ENCODE assay signal across 21 cellular contexts in the genomic region with DNA sequence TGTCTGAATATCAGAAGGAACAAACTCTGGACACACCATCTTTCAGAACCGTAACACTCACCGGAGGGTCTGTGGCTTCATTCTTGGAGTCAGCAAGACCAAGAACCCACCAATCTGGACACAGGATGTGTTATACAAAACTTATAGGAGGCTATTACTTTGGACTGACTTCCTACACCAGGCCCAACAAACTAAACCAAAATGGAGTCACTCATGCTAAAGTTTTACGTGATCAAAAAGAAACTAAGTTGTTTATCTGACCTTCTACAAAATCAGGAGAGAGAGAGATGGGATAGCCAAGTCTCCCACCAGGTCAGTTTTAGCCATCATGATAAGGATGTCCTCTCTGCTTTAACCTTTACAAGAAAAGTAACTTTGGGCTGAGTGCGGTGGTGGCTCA. TPM values are rescaled to one million over a fixed set of nuclear protein-coding genes. Genes with fewer than 3 reads are reported as not detected.
DNase-seq lines count a peak whose midpoint lies in the region; ATAC-seq and TF ChIP-seq lines count a peak whose summit lies in the region.
"Had no signal": no experiment of that assay in that cellular context is flagged by ENCODE, and none has a peak within 500 bp of the region (broad histone marks: within the 10 kb centered on the region; RNA-seq: fewer than 3 reads in every experiment).

No MANE protein-coding gene starts in this region.

- peaks cover 6 to 23% of the 10 kb centered on the region in 2 experiments; a peak in 3 of 4 replicates for H3K4me1 ChIP-seq in HCT116 (ENCODE audit: control insufficient read depth in 1 of 2, insufficient read depth in 2 of 2, low read length in 2 of 2)
- H3K4me1 ChIP-seq in endodermal cell (ENCODE audit: control insufficient read depth, insufficient read depth, low read length), result peaks cover 11% of the 10 kb centered on the region
- H3K4me1 ChIP-seq in lower lobe of right lung, result peaks cover 44% of the 10 kb centered on the region

- ATAC-seq in HCT116 (no peak), lower lobe of right lung (no peak), left lobe of liver (no peak)
- ATAC-seq: GM12878 had no signal

- H3K79me2 ChIP-seq in HCT116 (ENCODE audit: insufficient read depth, low read length), result peaks cover 12% of the 10 kb centered on the region

- H3K4me3 ChIP-seq in HCT116 (replicated peaks in 1 of 2; ENCODE audit: low read depth in 1 of 2, low read length in 2 of 2) (no peak overlapping the region), endodermal cell (ENCODE audit: low read length) (peak overlapping the region; percentile 35), lower lobe of right lung (no peak overlapping the region)
- H3K4me3 ChIP-seq: GM12878, SJCRH30 had no signal

- H4K20me1 ChIP-seq in HCT116 (ENCODE audit: insufficient read depth), result no peaks in the 10 kb centered on the region; the same call in 1 of the 2 replicates

- DNase-seq in HCT116 (ENCODE audit: low read depth, low spot score) (no peak), endodermal cell (no peak), lower lobe of right lung (no peak), GM13977 (ENCODE audit: low spot score) (no peak), left lobe of liver (ENCODE audit: low spot score) (no peak)
- DNase-seq: CD4-positive, CD25-positive, alpha-beta regulatory T cell; COR-L47; DMS 273 treated with DMSO at 0.1 percent for 48 hours; DMS79 treated with DMSO at 0.1 percent for 48 hours; Karpas-422; NCI-H1436; NCI-H187 treated with DMSO at 0.1 percent for 48 hours; NCI-H2107; NCI-H446 treated with DMSO at 0.1 percent for 48 hours; NCI-H526 treated with DMSO at 0.1 percent for 48 hours; OCI-M1; SJCRH30 had no signal

- POLR2A ChIA-PET in HCT116 (lab: Charles Lee), result interaction anchor here (0.6 to 2.0 kb wide), 2 partner anchors 10 to 29 kb away, joined by 3 to 12 read pairs; no protein-coding TSS in a partner anchor

- no peak for TF ChIP-seq POLR2A in HCT116 (IDR thresholded peaks at IDR 0.05; ENCODE audit: borderline replicate concordance, extremely low read depth, insufficient read depth, insufficient read length)

- H2AFZ ChIP-seq in HCT116 (ENCODE audit: low read depth, low read length, poor library complexity, severe bottlenecking), result no peak overlapping the region

- BruUV-seq in HCT116 (replicated peaks; lab: Mats Ljungman, UMichigan), result TSS peak; percentile 26

- H3K27ac Mint-ChIP-seq in endodermal cell, result no peak overlapping the region
- H3K27ac Mint-ChIP-seq in nephron, result peak overlapping the region in 2 of 3 experiments; percentile 49 to 55
- H3K27ac Mint-ChIP-seq: CD4-positive, CD25-positive, alpha-beta regulatory T cell; IgD-negative memory B cell had no signal

- H3K4me1 Mint-ChIP-seq in endodermal cell, result peaks cover 31% of the 10 kb centered on the region
- H3K4me1 Mint-ChIP-seq in nephron, result peaks cover 11% of the 10 kb centered on the region

- CTCF ChIA-PET in HCT116 (lab: Charles Lee), result no interaction called here

- 84% methylated on average over 3 to 4 of the region's 4 CpGs for WGBS in endodermal cell (ENCODE audit: insufficient coverage in 1 of 2, insufficient read length in 1 of 2), 2 experiments

- no peak for TF ChIP-seq RAD21 in HCT116 (IDR thresholded peaks at IDR 0.05; ENCODE audit: low read depth)

- in situ Hi-C loops in GM13977 (cut with MboI; ENCODE audit: low pct_unique_long_range_greater_than_20kb, low sequenced_read_pairs, unreplicated experiment), result no loop called here

- TF ChIP-seq CTCF in 22Rv1 (IDR thresholded peaks at IDR 0.05) (no peak), HCT116 (IDR thresholded peaks at IDR 0.05 in 2 of 3, conservative IDR thresholded peaks at IDR 0.05 in 1 of 3; ENCODE audit: borderline replicate concordance in 1 of 3, insufficient read depth in 1 of 3, low read depth in 2 of 3, low read length in 2 of 3) (no peak), endodermal cell (conservative IDR thresholded peaks at IDR 0.05) (no peak), nephron (IDR thresholded peaks at IDR 0.05; ENCODE audit: unreplicated experiment in 3 of 3) (no peak), lower lobe of right lung (IDR thresholded peaks at IDR 0.05) (no peak), GM13977 (IDR thresholded peaks at IDR 0.05; ENCODE audit: extremely low read depth, insufficient read depth, missing control alignments) (no peak)

- H3K9me3 ChIP-seq in HCT116 (ENCODE audit: control insufficient read depth in 1 of 2, insufficient read depth in 1 of 2, low read depth in 1 of 2, low read length in 2 of 2) (no peaks in the 10 kb centered on the region; a peak in 1 of 4 replicates), endodermal cell (ENCODE audit: control insufficient read depth, low read length) (peaks cover 20% of the 10 kb centered on the region), lower lobe of right lung (no peaks in the 10 kb centered on the region)
- H3K9me3 ChIP-seq: SJCRH30 had no signal

- no peak overlapping the region for H3K4me3 Mint-ChIP-seq in endodermal cell
- H3K4me3 Mint-ChIP-seq in nephron, result peak overlapping the region; percentile 32 to 73 (median 33)
- H3K4me3 Mint-ChIP-seq: CD4-positive, CD25-positive, alpha-beta regulatory T cell had no signal

- H3K27me3 Mint-ChIP-seq in endodermal cell (ENCODE audit: insufficient read depth), result no peaks in the 10 kb centered on the region
- H3K27me3 Mint-ChIP-seq in nephron (ENCODE audit: low read depth), result no peaks in the 10 kb centered on the region
- H3K27me3 Mint-ChIP-seq: CD4-positive, CD25-positive, alpha-beta regulatory T cell; IgD-negative memory B cell had no signal

- no peak overlapping the region for H3K9ac ChIP-seq in HCT116 (ENCODE audit: low read length)
- H3K9ac ChIP-seq in endodermal cell (ENCODE audit: extremely low read depth, low read length, poor library complexity, severe bottlenecking), result no peak overlapping the region

- H3K36me3 Mint-ChIP-seq in endodermal cell (ENCODE audit: low read depth) (peaks cover 20% of the 10 kb centered on the region), nephron (ENCODE audit: low read depth) (peaks cover 10% of the 10 kb centered on the region)
- H3K36me3 Mint-ChIP-seq: CD4-positive, CD25-positive, alpha-beta regulatory T cell; IgD-negative memory B cell had no signal

- no peaks in the 10 kb centered on the region for H3K36me3 ChIP-seq in HCT116 (ENCODE audit: control insufficient read depth in 1 of 2, insufficient read depth in 2 of 2, low read length in 2 of 2)
- peaks cover 10% of the 10 kb centered on the region for H3K36me3 ChIP-seq in endodermal cell (ENCODE audit: control insufficient read depth, insufficient read depth, low read length)
- H3K36me3 ChIP-seq in lower lobe of right lung, result no peaks in the 10 kb centered on the region
- H3K36me3 ChIP-seq: SJCRH30 had no signal

- H3K9me3 Mint-ChIP-seq in endodermal cell (peaks cover 14% of the 10 kb centered on the region), nephron (no peaks in the 10 kb centered on the region)
- H3K9me3 Mint-ChIP-seq: IgD-negative memory B cell had no signal

- intact Hi-C loops in HCT116 (cut with micrococcal nuclease), result no loop called here
- intact Hi-C loops in lower lobe of right lung (cut with DNase I), result no loop called here

- peak overlapping the region; percentile 99 for H3K27ac ChIP-seq in 22Rv1
- H3K27ac ChIP-seq in HCT116 (ENCODE audit: low read depth, low read length), result no peak overlapping the region
- H3K27ac ChIP-seq in endodermal cell (ENCODE audit: low read depth, low read length), result no peak overlapping the region
- no peak overlapping the region for H3K27ac ChIP-seq in lower lobe of right lung
- H3K27ac ChIP-seq: SJCRH30 had no signal

- no peaks in the 10 kb centered on the region for H3K27me3 ChIP-seq in HCT116 (ENCODE audit: insufficient read depth, low read length)
- H3K27me3 ChIP-seq in endodermal cell (ENCODE audit: control insufficient read depth, insufficient read depth, low read length, poor library complexity, severe bottlenecking), result no peaks in the 10 kb centered on the region
- H3K27me3 ChIP-seq in lower lobe of right lung (ENCODE audit: low read depth), result no peaks in the 10 kb centered on the region
- H3K27me3 ChIP-seq: SJCRH30 had no signal

- H3K4me2 ChIP-seq in HCT116 (ENCODE audit: low read length), result no peak overlapping the region

- RAD21 ChIA-PET in HCT116 (lab: Charles Lee; ENCODE audit: low non-redundant PET in 1 of 2, low total read pairs in 2 of 2, uncharacterized antibody in 2 of 2, unreplicated experiment in 2 of 2), result no interaction called here

- H3K9me2 ChIP-seq in HCT116 (ENCODE audit: insufficient read depth), result no peaks in the 10 kb centered on the region

TF ChIP-seq in HCT116, 20 proteins besides CTCF, POLR2A, EP300 and RAD21:
- TF ChIP-seq SP1 (IDR thresholded peaks at IDR 0.05; ENCODE audit: low read depth), result no peak
TF ChIP-seq in HCT116: peak in this region for 0.

RNA-seq across cellular contexts. Expression of gene RAB11B, which starts 3.2 kb away (rescaled TPM):
- 140 TPM for total RNA-seq in HCT116 (2021; ENCODE audit: unreplicated experiment)
- polyA plus RNA-seq in HCT116 (2012), result 164 and 236 TPM in 2 replicates
- 100 to 1,000 TPM; 137 to 146 TPM for total RNA-seq in endodermal cell
- polyA plus RNA-seq in endodermal cell (2013, experiment 1 of 2), result 116 TPM
- polyA plus RNA-seq in endodermal cell (2013, experiment 2 of 2), result 110 TPM
- total RNA-seq in lower lobe of right lung, result 101 TPM
- total RNA-seq in left lobe of liver, result 57.5 TPM

RNA-seq across cellular contexts. Expression of gene ANGPTL4, which starts 23.0 kb away (rescaled TPM):
- total RNA-seq in HCT116 (2021; ENCODE audit: unreplicated experiment) (54.8 TPM), endodermal cell (10 to 100 TPM; 10.9 to 13.2 TPM), lower lobe of right lung (11.0 TPM), left lobe of liver (64.2 TPM)
- polyA plus RNA-seq in HCT116 (2012), result 114 and 161 TPM in 2 replicates
- 4.2 TPM for polyA plus RNA-seq in endodermal cell (2013, experiment 1 of 2)
- 2.9 TPM for polyA plus RNA-seq in endodermal cell (2013, experiment 2 of 2)
- total RNA-seq: CD4-positive, CD25-positive, alpha-beta regulatory T cell; GM12878 had no signal
- polyA plus RNA-seq: CD4-positive, CD25-positive, alpha-beta regulatory T cell; IgD-negative memory B cell had no signal

RNA-seq across cellular contexts. Expression of gene MARCHF2, which starts 26.1 kb away (rescaled TPM):
- 22.5 TPM for total RNA-seq in HCT116 (2021; ENCODE audit: unreplicated experiment)
- 22.9 and 27.8 TPM in 2 replicates for polyA plus RNA-seq in HCT116 (2012)
- total RNA-seq in endodermal cell, result 10 to 100 TPM; 31.8 to 35.9 TPM
- 21.8 TPM for polyA plus RNA-seq in endodermal cell (2013, experiment 1 of 2)
- 20.4 TPM for polyA plus RNA-seq in endodermal cell (2013, experiment 2 of 2)
- total RNA-seq in lower lobe of right lung, result 60.1 TPM
- 44.6 TPM for total RNA-seq in left lobe of liver

RNA-seq across cellular contexts. Expression of gene KANK3, which starts 43.9 kb away (rescaled TPM):
- total RNA-seq in HCT116 (2021; ENCODE audit: unreplicated experiment), result 21.7 TPM
- polyA plus RNA-seq in HCT116 (2012), result 13.1 and 14.4 TPM in 2 replicates
- total RNA-seq in endodermal cell, result 1 to 10 TPM; 2.3 to 2.6 TPM
- 1.6 TPM for polyA plus RNA-seq in endodermal cell (2013, experiment 1 of 2)
- polyA plus RNA-seq in endodermal cell (2013, experiment 2 of 2), result 1.4 TPM
- 49.0 TPM for total RNA-seq in lower lobe of right lung
- 7.2 TPM for total RNA-seq in left lobe of liver
- polyA plus RNA-seq: IgD-negative memory B cell had no signal

RNA-seq across cellular contexts. Expression of gene HNRNPM, which starts 57.8 kb away (rescaled TPM):
- total RNA-seq in HCT116 (2021; ENCODE audit: unreplicated experiment) (298 TPM), endodermal cell (100 to 1,000 TPM; 271 to 370 TPM), lower lobe of right lung (152 TPM), left lobe of liver (66.9 TPM)
- polyA plus RNA-seq in HCT116 (2012), result 187 and 244 TPM in 2 replicates
- polyA plus RNA-seq in endodermal cell (2013, experiment 1 of 2), result 198 TPM
- 223 TPM for polyA plus RNA-seq in endodermal cell (2013, experiment 2 of 2)
